ENCODE assay signal across 10 cellular contexts in the genomic region with DNA sequence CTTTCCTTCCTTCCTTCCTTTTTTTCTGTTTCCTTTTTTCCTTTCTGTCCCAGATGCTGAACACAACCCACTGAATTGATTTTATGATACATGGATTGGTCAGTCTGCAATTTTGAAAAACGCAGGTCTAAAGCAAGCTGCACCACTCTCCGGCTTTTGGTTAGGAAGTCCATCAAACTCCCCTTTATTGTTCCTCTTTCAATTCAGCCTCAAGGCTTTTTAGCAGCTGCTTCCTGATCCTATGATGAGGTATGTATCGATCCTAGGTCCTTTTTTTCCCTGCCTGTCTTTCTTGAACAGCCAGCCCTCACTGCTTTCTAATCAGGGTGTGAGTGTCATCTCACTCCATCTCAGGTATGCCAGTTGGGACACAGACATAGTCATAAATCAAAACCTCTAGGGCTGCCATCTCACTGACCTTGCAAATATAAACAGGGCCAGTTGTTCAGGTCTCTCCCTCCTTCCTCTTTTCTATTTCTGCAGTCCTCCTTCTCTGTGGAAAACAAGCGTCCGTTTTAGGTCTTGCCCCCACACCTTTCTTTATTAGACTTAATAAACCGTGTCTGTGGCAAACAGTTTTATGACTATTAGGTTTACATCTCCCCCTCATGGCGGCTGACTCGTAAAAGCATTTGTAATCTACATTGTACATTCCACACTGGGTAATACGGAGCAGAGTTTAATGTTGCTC. TPM values are rescaled to one million over a fixed set of nuclear protein-coding genes. Genes with fewer than 3 reads are reported as not detected.
DNase-seq lines count a peak whose midpoint lies in the region; ATAC-seq and TF ChIP-seq lines count a peak whose summit lies in the region.
"Had no signal": no experiment of that assay in that cellular context is flagged by ENCODE, and none has a peak within 500 bp of the region (broad histone marks: within the 10 kb centered on the region; RNA-seq: fewer than 3 reads in every experiment).

No MANE protein-coding gene starts in this region.

- TF ChIP-seq CTCF in HEK293 (tag by site-specific recombination; IDR thresholded peaks at IDR 0.05) = no peak
- no peak for TF ChIP-seq CTCF in PC-9 (conservative IDR thresholded peaks at IDR 0.05)

- H3K27ac ChIP-seq in HEK293 (ENCODE audit: extremely low read depth, low read depth, low read length) = no peak overlapping the region
- 0 out of 2 replicates have a peak overlapping the region, but pooled peaks have one; percentile 2 for H3K27ac ChIP-seq in PC-9

- no peaks in the 10 kb centered on the region for H3K27me3 ChIP-seq in PC-9 (ENCODE audit: insufficient read depth, low read depth)

- H3K9me3 ChIP-seq in HEK293 (ENCODE audit: control insufficient read depth, insufficient read depth, low read depth, low read length) (no peaks in the 10 kb centered on the region), PC-9 (ENCODE audit: insufficient read depth, low read depth) (no peaks in the 10 kb centered on the region)

- no peaks in the 10 kb centered on the region for H3K9me2 ChIP-seq in PC-9 (ENCODE audit: insufficient read depth)

- POLR2A ChIA-PET in HEK293 (lab: Yijun Ruan, JAX) (no interaction called here), PC-9 (lab: Charles Lee; ENCODE audit: unreplicated experiment) (interaction anchor here (0.6 kb wide), 1 partner anchor 600 kb away, joined by 3 read pairs; no protein-coding TSS in a partner anchor)

- H2AFZ ChIP-seq in PC-9 = no peak overlapping the region

- intact Hi-C loops in PC-9 (cut with micrococcal nuclease; ENCODE audit: unreplicated experiment) = loop anchor here (5.0 kb wide), 1 partner anchor 38 kb away; no protein-coding TSS in a partner anchor

- peaks cover 40% of the 10 kb centered on the region for H3F3A ChIP-seq in PC-9 (ENCODE audit: insufficient read depth, low read depth)

- H4K20me1 ChIP-seq in PC-9 (ENCODE audit: insufficient read depth) = no peaks in the 10 kb centered on the region

- H3K4me2 ChIP-seq in PC-9 = peak overlapping the region; percentile 21

- H3K36me3 ChIP-seq in HEK293 (ENCODE audit: control insufficient read depth in 2 of 2, insufficient read depth in 1 of 2, low read length in 2 of 2) = no peaks in the 10 kb centered on the region
- no peaks in the 10 kb centered on the region for H3K36me3 ChIP-seq in PC-9 (ENCODE audit: low read depth)

- H3K4me3 ChIP-seq in HEK293 (ENCODE audit: low read depth, low read length) = no peak overlapping the region
- no peak overlapping the region for H3K4me3 ChIP-seq in PC-9

- no TSS peak for BruUV-seq in PC-9 (replicated peaks; lab: Mats Ljungman, UMichigan)

- CTCF ChIA-PET in HEK293 (lab: Yijun Ruan, JAX) (interaction anchor here (0.7 kb wide), 1 partner anchor 18 kb away, joined by 4 read pairs; no protein-coding TSS in a partner anchor), PC-9 (lab: Charles Lee) (no interaction called here)

- DNase-seq in ELR (ENCODE audit: low read depth) = peak; percentile 18
- DNase-seq in PC-9 = peak in 1 of 2 experiments; percentile 68
- DNase-seq in left kidney (ENCODE audit: low read depth, low spot score) = peak; percentile 83
- DNase-seq in NCI-H2029 treated with DMSO at 0.1 percent for 48 hours (lab: John Stamatoyannopoulos, UW) = no peak
- no peak for DNase-seq in stimulated activated CD4-positive, alpha-beta T cell treated with anti-CD3 and anti-CD28 coated beads, Interleukin-12 subunit alpha, Interleukin-12 subunit beta, amount 100 ng/mL, for 4 hours
- DNase-seq: activated CD4-positive, alpha-beta T cell treated with anti-CD3 and anti-CD28 coated beads, Interleukin-2, amount 10 ng/mL, durations not matched to agents 7 days and 5 days; NCI-H446 had no signal

- H3K79me2 ChIP-seq in PC-9 (ENCODE audit: low read depth) = no peaks in the 10 kb centered on the region

- H3K4me1 ChIP-seq in HEK293 (ENCODE audit: control insufficient read depth, insufficient read depth, low read length) (peaks cover 6% of the 10 kb centered on the region), PC-9 (replicated peaks; ENCODE audit: insufficient read depth) (peaks cover 73% of the 10 kb centered on the region)

- no peak for ATAC-seq in HG03039 (IDR thresholded peaks at IDR 0.05; ENCODE audit: unreplicated experiment)
- ATAC-seq in GM19467 (IDR thresholded peaks at IDR 0.05; ENCODE audit: unreplicated experiment) = no peak

TF ChIP-seq in HEK293, 187 proteins besides CTCF, POLR2A, EP300 and RAD21:
- TF ChIP-seq MEIS1 (CRISPR knock-in tag; IDR thresholded peaks at IDR 0.05; ENCODE audit: borderline replicate concordance) (peak; percentile 76; the same call in 1 of the 2 replicates), REPIN1 (tag by site-specific recombination; IDR thresholded peaks at IDR 0.05; ENCODE audit: low read depth) (no peak), ZNF184 (tag by site-specific recombination; IDR thresholded peaks at IDR 0.05) (no peak), ZBTB17 (tag by site-specific recombination; IDR thresholded peaks at IDR 0.05) (peak; percentile 21; the same call in 1 of the 2 replicates), ZNF266 (tag by site-specific recombination; IDR thresholded peaks at IDR 0.05; ENCODE audit: low read depth) (no peak), ZNF366 (tag by site-specific recombination; conservative IDR thresholded peaks at IDR 0.05) (peak; percentile 86), SP3 (tag by site-specific recombination; IDR thresholded peaks at IDR 0.05) (no peak)
- TF ChIP-seq, protein P1, sequence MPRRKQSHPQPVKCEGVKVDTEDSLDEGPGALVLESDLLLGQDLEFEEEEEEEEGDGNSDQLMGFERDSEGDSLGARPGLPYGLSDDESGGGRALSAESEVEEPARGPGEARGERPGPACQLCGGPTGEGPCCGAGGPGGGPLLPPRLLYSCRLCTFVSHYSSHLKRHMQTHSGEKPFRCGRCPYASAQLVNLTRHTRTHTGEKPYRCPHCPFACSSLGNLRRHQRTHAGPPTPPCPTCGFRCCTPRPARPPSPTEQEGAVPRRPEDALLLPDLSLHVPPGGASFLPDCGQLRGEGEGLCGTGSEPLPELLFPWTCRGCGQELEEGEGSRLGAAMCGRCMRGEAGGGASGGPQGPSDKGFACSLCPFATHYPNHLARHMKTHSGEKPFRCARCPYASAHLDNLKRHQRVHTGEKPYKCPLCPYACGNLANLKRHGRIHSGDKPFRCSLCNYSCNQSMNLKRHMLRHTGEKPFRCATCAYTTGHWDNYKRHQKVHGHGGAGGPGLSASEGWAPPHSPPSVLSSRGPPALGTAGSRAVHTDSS (tag by site-specific recombination; IDR thresholded peaks at IDR 0.05) = no peak
- TF ChIP-seq, protein P2, sequence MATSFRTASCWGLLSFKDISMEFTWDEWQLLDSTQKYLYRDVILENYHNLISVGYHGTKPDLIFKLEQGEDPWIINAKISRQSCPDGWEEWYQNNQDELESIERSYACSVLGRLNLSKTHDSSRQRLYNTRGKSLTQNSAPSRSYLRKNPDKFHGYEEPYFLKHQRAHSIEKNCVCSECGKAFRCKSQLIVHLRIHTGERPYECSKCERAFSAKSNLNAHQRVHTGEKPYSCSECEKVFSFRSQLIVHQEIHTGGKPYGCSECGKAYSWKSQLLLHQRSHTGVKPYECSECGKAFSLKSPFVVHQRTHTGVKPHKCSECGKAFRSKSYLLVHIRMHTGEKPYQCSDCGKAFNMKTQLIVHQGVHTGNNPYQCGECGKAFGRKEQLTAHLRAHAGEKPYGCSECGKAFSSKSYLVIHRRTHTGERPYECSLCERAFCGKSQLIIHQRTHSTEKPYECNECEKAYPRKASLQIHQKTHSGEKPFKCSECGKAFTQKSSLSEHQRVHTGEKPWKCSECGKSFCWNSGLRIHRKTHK (tag by site-specific recombination; IDR thresholded peaks at IDR 0.05) = no peak
- TF ChIP-seq, protein P3, sequence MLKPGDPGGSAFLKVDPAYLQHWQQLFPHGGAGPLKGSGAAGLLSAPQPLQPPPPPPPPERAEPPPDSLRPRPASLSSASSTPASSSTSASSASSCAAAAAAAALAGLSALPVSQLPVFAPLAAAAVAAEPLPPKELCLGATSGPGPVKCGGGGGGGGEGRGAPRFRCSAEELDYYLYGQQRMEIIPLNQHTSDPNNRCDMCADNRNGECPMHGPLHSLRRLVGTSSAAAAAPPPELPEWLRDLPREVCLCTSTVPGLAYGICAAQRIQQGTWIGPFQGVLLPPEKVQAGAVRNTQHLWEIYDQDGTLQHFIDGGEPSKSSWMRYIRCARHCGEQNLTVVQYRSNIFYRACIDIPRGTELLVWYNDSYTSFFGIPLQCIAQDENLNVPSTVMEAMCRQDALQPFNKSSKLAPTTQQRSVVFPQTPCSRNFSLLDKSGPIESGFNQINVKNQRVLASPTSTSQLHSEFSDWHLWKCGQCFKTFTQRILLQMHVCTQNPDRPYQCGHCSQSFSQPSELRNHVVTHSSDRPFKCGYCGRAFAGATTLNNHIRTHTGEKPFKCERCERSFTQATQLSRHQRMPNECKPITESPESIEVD (tag by site-specific recombination; IDR thresholded peaks at IDR 0.05) = no peak
- TF ChIP-seq, protein P4, sequence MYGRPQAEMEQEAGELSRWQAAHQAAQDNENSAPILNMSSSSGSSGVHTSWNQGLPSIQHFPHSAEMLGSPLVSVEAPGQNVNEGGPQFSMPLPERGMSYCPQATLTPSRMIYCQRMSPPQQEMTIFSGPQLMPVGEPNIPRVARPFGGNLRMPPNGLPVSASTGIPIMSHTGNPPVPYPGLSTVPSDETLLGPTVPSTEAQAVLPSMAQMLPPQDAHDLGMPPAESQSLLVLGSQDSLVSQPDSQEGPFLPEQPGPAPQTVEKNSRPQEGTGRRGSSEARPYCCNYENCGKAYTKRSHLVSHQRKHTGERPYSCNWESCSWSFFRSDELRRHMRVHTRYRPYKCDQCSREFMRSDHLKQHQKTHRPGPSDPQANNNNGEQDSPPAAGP (tag by site-specific recombination; IDR thresholded peaks at IDR 0.05) = no peak
- TF ChIP-seq, protein P5, sequence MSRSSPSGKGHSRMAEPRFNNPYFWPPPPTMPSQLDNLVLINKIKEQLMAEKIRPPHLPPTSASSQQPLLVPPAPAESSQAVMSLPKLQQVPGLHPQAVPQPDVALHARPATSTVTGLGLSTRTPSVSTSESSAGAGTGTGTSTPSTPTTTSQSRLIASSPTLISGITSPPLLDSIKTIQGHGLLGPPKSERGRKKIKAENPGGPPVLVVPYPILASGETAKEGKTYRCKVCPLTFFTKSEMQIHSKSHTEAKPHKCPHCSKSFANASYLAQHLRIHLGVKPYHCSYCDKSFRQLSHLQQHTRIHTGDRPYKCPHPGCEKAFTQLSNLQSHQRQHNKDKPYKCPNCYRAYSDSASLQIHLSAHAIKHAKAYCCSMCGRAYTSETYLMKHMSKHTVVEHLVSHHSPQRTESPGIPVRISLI (tag by site-specific recombination; IDR thresholded peaks at IDR 0.05) = no peak

RNA-seq across cellular contexts. Expression of a gene that starts 11.4 kb away (rescaled TPM):
- not detected in 2 replicates for total RNA-seq in PC-9 (2021)
- total RNA-seq: activated CD4-positive, alpha-beta T cell treated with anti-CD3 and anti-CD28 coated beads, Interleukin-2, amount 10 ng/mL, durations not matched to agents 7 days and 5 days had no signal

RNA-seq across cellular contexts. Expression of a gene that starts 15.1 kb away (rescaled TPM):
- not detected in 2 replicates for total RNA-seq in PC-9 (2021)

Comparison
In these comparisons a context has a peak if more than half of its experiments do, and no peak if none do; other contexts are left out.
1. DNase-seq: peak in ELR (single experiment) and left kidney (single experiment); none in NCI-H2029 treated with DMSO at 0.1 percent for 48 hours (single experiment) and stimulated activated CD4-positive, alpha-beta T cell treated with anti-CD3 and anti-CD28 coated beads, Interleukin-12 subunit alpha, Interleukin-12 subunit beta, amount 100 ng/mL, for 4 hours (single experiment).